ENCODE assay signal across 11 cellular contexts in the genomic region with DNA sequence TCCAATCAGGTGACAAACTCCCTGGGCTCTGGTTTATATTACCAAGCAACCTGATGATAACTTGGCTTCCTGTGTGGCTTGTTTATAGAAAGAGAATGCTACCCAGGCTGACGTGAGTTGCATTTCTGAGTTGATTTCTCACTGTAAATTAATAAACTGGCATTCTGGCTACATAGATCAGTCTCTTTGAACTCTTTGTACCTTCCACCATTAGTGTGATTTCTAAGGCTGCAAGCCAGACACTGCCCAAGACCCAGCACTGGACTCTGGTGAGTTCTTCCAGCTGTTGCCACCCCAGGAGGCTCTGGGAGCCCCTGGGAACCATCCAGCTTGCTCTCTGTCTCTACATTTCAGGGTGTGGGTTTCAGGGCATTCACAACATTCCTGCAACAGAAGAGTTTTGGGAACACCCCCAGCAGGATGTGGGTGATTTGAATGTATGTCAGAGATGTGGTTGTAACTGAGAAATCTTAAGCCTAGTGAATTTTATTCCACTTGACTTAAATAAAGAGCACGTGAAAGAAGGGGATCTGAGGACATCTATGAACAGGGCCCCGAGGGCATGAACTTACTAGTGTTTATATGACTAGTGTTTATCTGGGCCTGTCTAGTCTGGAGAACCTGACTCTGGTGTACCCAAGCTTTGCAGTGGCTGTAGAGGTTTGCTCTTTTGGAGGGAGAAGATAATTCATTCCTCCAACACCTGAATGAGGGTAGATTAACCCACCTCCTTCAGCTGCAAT. TPM values are rescaled to one million over a fixed set of nuclear protein-coding genes. Genes with fewer than 3 reads are reported as not detected.
DNase-seq lines count a peak whose midpoint lies in the region; ATAC-seq and TF ChIP-seq lines count a peak whose summit lies in the region.
"Had no signal": no experiment of that assay in that cellular context is flagged by ENCODE, and none has a peak within 500 bp of the region (broad histone marks: within the 10 kb centered on the region; RNA-seq: fewer than 3 reads in every experiment).

No MANE protein-coding gene starts in this region.

- no peak for TF ChIP-seq CTCF in heart right ventricle (IDR thresholded peaks at IDR 0.05)
- TF ChIP-seq CTCF in transverse colon (IDR thresholded peaks at IDR 0.05), result no peak

- ATAC-seq in memory B cell (ENCODE audit: low read depth) (no peak), GM21717 (IDR thresholded peaks at IDR 0.05; ENCODE audit: unreplicated experiment) (no peak), heart right ventricle (no peak)

- peaks cover 0 to 15% of the 10 kb centered on the region in 2 donors for H3K36me3 Mint-ChIP-seq in CD4-positive, alpha-beta memory T cell
- no peaks in the 10 kb centered on the region for H3K36me3 Mint-ChIP-seq in activated T-helper 2 cell treated with anti-CD3 and anti-CD28 coated beads, Interferon-gamma antibody, Interleukin-2, Interleukin-4, amounts not matched to agents 10 μg/mL and 5 μg/mL and 100 μg/mL, durations not matched to agents 14 hours and 24 hours and 36 hours (ENCODE audit: low read depth)
- H3K36me3 Mint-ChIP-seq in memory B cell, result no peaks in the 10 kb centered on the region

- no peak for TF ChIP-seq POLR2A in transverse colon (IDR thresholded peaks at IDR 0.05)

- no peak overlapping the region for H3K4me3 ChIP-seq in CD4-positive, alpha-beta memory T cell (ENCODE audit: low read length in 2 of 2)
- H3K4me3 ChIP-seq in heart right ventricle, result no peak overlapping the region
- H3K4me3 ChIP-seq in transverse colon, result no peak overlapping the region
- H3K4me3 ChIP-seq: skin epidermis had no signal

- intact Hi-C loops in CD4-positive, alpha-beta memory T cell (cut with micrococcal nuclease), result no loop called here
- intact Hi-C loops in activated T-helper 2 cell treated with anti-CD3 and anti-CD28 coated beads, Interferon-gamma antibody, Interleukin-2, Interleukin-4, amounts not matched to agents 10 μg/mL and 5 μg/mL and 100 μg/mL, durations not matched to agents 14 hours and 24 hours and 36 hours (cut with micrococcal nuclease), result loop anchor here (5.0 kb wide), 1 partner anchor 72 kb away; a partner anchor contains a TSS
- intact Hi-C loops in heart right ventricle (cut with DNase I), result loop anchor here in 3 of 10 donors (5.0 kb wide), 2 partner anchors 672 to 677 kb away; no protein-coding TSS in a partner anchor
- intact Hi-C loops in transverse colon (cut with DNase I; ENCODE audit: low total_unique reads), result no loop called here

- no peaks in the 10 kb centered on the region for H3K9me3 Mint-ChIP-seq in CD4-positive, alpha-beta memory T cell
- no peaks in the 10 kb centered on the region for H3K9me3 Mint-ChIP-seq in activated T-helper 2 cell treated with anti-CD3 and anti-CD28 coated beads, Interferon-gamma antibody, Interleukin-2, Interleukin-4, amounts not matched to agents 10 μg/mL and 5 μg/mL and 100 μg/mL, durations not matched to agents 14 hours and 24 hours and 36 hours
- no peaks in the 10 kb centered on the region for H3K9me3 Mint-ChIP-seq in memory B cell
- H3K9me3 Mint-ChIP-seq: dendritic cell treated with granulocyte-macrophage colony-stimulating factor and Interleukin-4, amounts not matched to agents 40 ng/mL and 50 ng/mL, for 4 days had no signal

- peak overlapping the region; percentile 18 for H3K27ac ChIP-seq in CD4-positive, alpha-beta memory T cell (ENCODE audit: low read depth, low read length)
- H3K27ac ChIP-seq in heart right ventricle (peak overlapping the region in 2 of 10 donors; percentile 16 to 32), transverse colon (peak overlapping the region in 2 of 4 donors; percentile 32 to 36)

- no peaks in the 10 kb centered on the region for H3K27me3 ChIP-seq in CD4-positive, alpha-beta memory T cell (ENCODE audit: insufficient read depth, low read length)
- H3K27me3 ChIP-seq in heart right ventricle (no peaks in the 10 kb centered on the region), transverse colon (no peaks in the 10 kb centered on the region)

- H3K4me3 Mint-ChIP-seq in CD4-positive, alpha-beta memory T cell, result peak overlapping the region; percentile 37 to 92 (median 66)
- H3K4me3 Mint-ChIP-seq in activated T-helper 2 cell treated with anti-CD3 and anti-CD28 coated beads, Interferon-gamma antibody, Interleukin-2, Interleukin-4, amounts not matched to agents 10 μg/mL and 5 μg/mL and 100 μg/mL, durations not matched to agents 14 hours and 24 hours and 36 hours (ENCODE audit: low read depth), result no peak overlapping the region
- no peak overlapping the region for H3K4me3 Mint-ChIP-seq in memory B cell
- H3K4me3 Mint-ChIP-seq: dendritic cell treated with granulocyte-macrophage colony-stimulating factor and Interleukin-4, amounts not matched to agents 40 ng/mL and 50 ng/mL, for 4 days had no signal

- CTCF ChIA-PET in CD4-positive, alpha-beta memory T cell (lab: Charles Lee; ENCODE audit: partially characterized antibody), result interaction anchor here (1.2 to 1.6 kb wide), 2 partner anchors 22 to 54 kb away, joined by 3 to 4 read pairs; no protein-coding TSS in a partner anchor

- POLR2A ChIA-PET in CD4-positive, alpha-beta memory T cell (lab: Charles Lee; ENCODE audit: partially characterized antibody), result interaction anchor here (0.6 to 2.9 kb wide), 5 partner anchors 12 to 262 kb away, joined by 3 to 10 read pairs (median 3); a partner anchor contains a TSS

- peaks cover 33% of the 10 kb centered on the region for H3K4me1 ChIP-seq in CD4-positive, alpha-beta memory T cell (ENCODE audit: insufficient read depth, low read length)
- H3K4me1 ChIP-seq in heart right ventricle, result peaks cover 5 to 31% (median 13%) of the 10 kb centered on the region in 9 donors
- peaks cover 0 to 17% (median 7%) of the 10 kb centered on the region in 4 donors for H3K4me1 ChIP-seq in transverse colon

- in situ Hi-C loops in transverse colon (cut with MboI; ENCODE audit: low pct_ligation_motif_present in 1 of 4, low pct_unique_long_range_greater_than_20kb in 1 of 4, low sequenced_read_pairs in 3 of 4), result loop anchor here in 3 of 4 donors (25.0 kb wide), 1 partner anchor 677 kb away; no protein-coding TSS in a partner anchor

- no peaks in the 10 kb centered on the region for H3K9me3 ChIP-seq in CD4-positive, alpha-beta memory T cell (ENCODE audit: control insufficient read depth in 1 of 2, low read length in 2 of 2)
- H3K9me3 ChIP-seq in heart right ventricle (no peaks in the 10 kb centered on the region), transverse colon (no peaks in the 10 kb centered on the region)

- no peaks in the 10 kb centered on the region for H3K36me3 ChIP-seq in CD4-positive, alpha-beta memory T cell (ENCODE audit: insufficient read depth, low read length)
- no peaks in the 10 kb centered on the region for H3K36me3 ChIP-seq in heart right ventricle
- H3K36me3 ChIP-seq in transverse colon, result no peaks in the 10 kb centered on the region

- peaks cover 22 to 48% (median 35%) of the 10 kb centered on the region in 4 donors for H3K4me1 Mint-ChIP-seq in CD4-positive, alpha-beta memory T cell
- H3K4me1 Mint-ChIP-seq in activated T-helper 2 cell treated with anti-CD3 and anti-CD28 coated beads, Interferon-gamma antibody, Interleukin-2, Interleukin-4, amounts not matched to agents 10 μg/mL and 5 μg/mL and 100 μg/mL, durations not matched to agents 14 hours and 24 hours and 36 hours (ENCODE audit: low read depth), result peaks cover 43% of the 10 kb centered on the region
- peaks cover 7% of the 10 kb centered on the region for H3K4me1 Mint-ChIP-seq in memory B cell

- WGBS in heart right ventricle, 2 donors, result 56 to 64% methylated on average over 3 of the region's 3 CpGs
- 37 to 67% methylated on average over 1 to 3 of the region's 3 CpGs for WGBS in transverse colon (ENCODE audit: low coverage in 1 of 2), 2 donors

- peak overlapping the region; percentile 66 to 96 (median 90) for H3K27ac Mint-ChIP-seq in CD4-positive, alpha-beta memory T cell
- peak overlapping the region; percentile 67 for H3K27ac Mint-ChIP-seq in activated T-helper 2 cell treated with anti-CD3 and anti-CD28 coated beads, Interferon-gamma antibody, Interleukin-2, Interleukin-4, amounts not matched to agents 10 μg/mL and 5 μg/mL and 100 μg/mL, durations not matched to agents 14 hours and 24 hours and 36 hours
- H3K27ac Mint-ChIP-seq in memory B cell, result peak overlapping the region; percentile 52
- H3K27ac Mint-ChIP-seq: dendritic cell treated with granulocyte-macrophage colony-stimulating factor and Interleukin-4, amounts not matched to agents 40 ng/mL and 50 ng/mL, for 4 days had no signal

- TF ChIP-seq EP300 in transverse colon (IDR thresholded peaks at IDR 0.05; ENCODE audit: low read depth), result no peak

- DNase-seq in CD4-positive, alpha-beta memory T cell, result peak; percentile 53 to 66 (median 60)
- DNase-seq in HS-27A (ENCODE audit: low read depth) (peak; percentile 83), memory B cell (ENCODE audit: low spot score in 2 of 2) (no peak), heart right ventricle (no peak), GDM1 (lab: John Stamatoyannopoulos, UW) (no peak), transverse colon (no peak)
- DNase-seq in activated T-helper 2 cell treated with anti-CD3 and anti-CD28 coated beads, Interferon-gamma antibody, Interleukin-2, Interleukin-4, amounts not matched to agents 10 μg/mL and 5 μg/mL and 100 μg/mL, durations not matched to agents 14 hours and 24 hours and 36 hours (ENCODE audit: low spot score), result no peak
- DNase-seq: NCI-H2081 had no signal

- H3K27me3 Mint-ChIP-seq in CD4-positive, alpha-beta memory T cell, result peaks cover 2 to 16% of the 10 kb centered on the region in 2 donors
- peaks cover 23% of the 10 kb centered on the region for H3K27me3 Mint-ChIP-seq in activated T-helper 2 cell treated with anti-CD3 and anti-CD28 coated beads, Interferon-gamma antibody, Interleukin-2, Interleukin-4, amounts not matched to agents 10 μg/mL and 5 μg/mL and 100 μg/mL, durations not matched to agents 14 hours and 24 hours and 36 hours (ENCODE audit: low read depth)
- H3K27me3 Mint-ChIP-seq in memory B cell, result no peaks in the 10 kb centered on the region

RNA-seq across cellular contexts. Expression of a gene that starts 30.3 kb away (rescaled TPM):
- 10 to 100 TPM; 11.9 to 12.9 TPM for total RNA-seq in CD4-positive, alpha-beta memory T cell
- polyA plus RNA-seq in CD4-positive, alpha-beta memory T cell, result 1 to 10 TPM in 1 of 2 donors, under 1 TPM in 1; 0.05 to 1.5 TPM
- total RNA-seq in activated T-helper 2 cell treated with anti-CD3 and anti-CD28 coated beads, Interferon-gamma antibody, Interleukin-2, Interleukin-4, amounts not matched to agents 10 μg/mL and 5 μg/mL and 100 μg/mL, durations not matched to agents 14 hours and 24 hours and 36 hours, result 2.1 and 2.9 TPM in 2 replicates
- total RNA-seq in heart right ventricle (1 to 10 TPM in 7 of 10 donors, under 1 TPM in 3; 0.19 to 4.1 (median 1.2) TPM), transverse colon (1 to 10 TPM; 1.1 to 7.0 (median 2.5) TPM)
- 1 to 10 TPM in 1 of 2 donors, under 1 TPM in 1; 0.36 to 1.8 TPM for polyA plus RNA-seq in heart right ventricle

Comparison
In these comparisons a context has a peak if more than half of its experiments do, and no peak if none do; other contexts are left out.
1. DNase-seq: peak in CD4-positive, alpha-beta memory T cell (5 of 5) and HS-27A (single experiment); none in activated T-helper 2 cell treated with anti-CD3 and anti-CD28 coated beads, Interferon-gamma antibody, Interleukin-2, Interleukin-4, amounts not matched to agents 10 μg/mL and 5 μg/mL and 100 μg/mL, durations not matched to agents 14 hours and 24 hours and 36 hours (single experiment), memory B cell (0 of 2), heart right ventricle (0 of 2), GDM1 (single experiment) and transverse colon (single experiment).
2. H3K4me3 Mint-ChIP-seq: peak in CD4-positive, alpha-beta memory T cell (8 of 8); none in activated T-helper 2 cell treated with anti-CD3 and anti-CD28 coated beads, Interferon-gamma antibody, Interleukin-2, Interleukin-4, amounts not matched to agents 10 μg/mL and 5 μg/mL and 100 μg/mL, durations not matched to agents 14 hours and 24 hours and 36 hours (single experiment) and memory B cell (single experiment).
3. Peak in every context shown above with its lines, with median percentiles within 50 percentile points of each other: H3K27ac Mint-ChIP-seq.